ENCODE assay signal across 8 cellular contexts in the genomic region with DNA sequence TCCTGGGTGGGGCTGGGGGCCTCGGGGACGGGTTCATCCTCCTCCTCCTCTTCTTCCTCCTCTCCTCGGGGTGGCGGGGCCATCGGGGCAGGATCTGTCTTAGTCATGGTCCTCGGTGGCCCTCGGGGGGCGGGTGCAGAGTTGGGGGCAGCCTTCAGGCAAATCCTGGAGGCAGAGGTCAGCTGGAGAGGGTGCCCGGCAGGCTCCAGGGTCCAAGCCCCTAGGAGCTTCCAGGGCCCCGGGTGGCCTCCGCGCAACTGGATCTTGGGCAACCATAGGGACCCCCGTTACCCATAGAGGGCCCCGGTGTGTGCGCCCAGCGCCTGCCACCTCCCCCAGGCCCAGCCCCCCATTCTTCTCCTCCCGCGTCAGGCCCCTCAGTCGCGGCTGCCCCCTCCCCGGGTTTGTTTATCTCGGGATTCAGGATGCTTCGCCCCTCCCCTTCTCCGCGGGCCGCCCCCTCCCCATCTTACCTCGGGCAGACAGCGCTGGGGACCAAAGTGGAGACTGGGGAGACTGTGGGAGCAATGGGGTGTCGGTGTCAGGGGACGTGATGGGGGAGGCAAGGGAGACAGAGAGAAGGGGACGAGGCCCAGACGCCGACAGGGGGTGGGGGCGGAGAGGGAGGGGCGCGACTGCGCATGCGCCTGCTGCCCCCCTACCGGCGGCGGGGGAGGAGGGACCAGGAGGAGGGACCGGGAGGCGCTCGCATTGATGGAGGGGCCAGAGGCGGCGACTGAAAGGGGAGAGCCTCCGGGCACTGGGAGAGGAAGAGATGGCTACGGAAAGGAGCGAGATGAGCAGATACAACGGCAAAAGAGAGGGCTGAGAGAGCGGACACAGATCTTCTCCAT. TPM values are rescaled to one million over a fixed set of nuclear protein-coding genes. Genes with fewer than 3 reads are reported as not detected.
DNase-seq lines count a peak whose midpoint lies in the region; ATAC-seq, FAIRE-seq and TF ChIP-seq lines count a peak whose summit lies in the region.

A gene with protein sequence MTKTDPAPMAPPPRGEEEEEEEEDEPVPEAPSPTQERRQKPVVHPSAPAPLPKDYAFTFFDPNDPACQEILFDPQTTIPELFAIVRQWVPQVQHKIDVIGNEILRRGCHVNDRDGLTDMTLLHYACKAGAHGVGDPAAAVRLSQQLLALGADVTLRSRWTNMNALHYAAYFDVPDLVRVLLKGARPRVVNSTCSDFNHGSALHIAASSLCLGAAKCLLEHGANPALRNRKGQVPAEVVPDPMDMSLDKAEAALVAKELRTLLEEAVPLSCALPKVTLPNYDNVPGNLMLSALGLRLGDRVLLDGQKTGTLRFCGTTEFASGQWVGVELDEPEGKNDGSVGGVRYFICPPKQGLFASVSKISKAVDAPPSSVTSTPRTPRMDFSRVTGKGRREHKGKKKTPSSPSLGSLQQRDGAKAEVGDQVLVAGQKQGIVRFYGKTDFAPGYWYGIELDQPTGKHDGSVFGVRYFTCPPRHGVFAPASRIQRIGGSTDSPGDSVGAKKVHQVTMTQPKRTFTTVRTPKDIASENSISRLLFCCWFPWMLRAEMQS (minus strand): TSS at position 623 of the 854 bp plus-strand sequence. CDS start 516 bp downstream, at position 107.

- H3K36me3 Mint-ChIP-seq in T-helper 17 cell (ENCODE audit: low read depth) = peaks cover 23% of the 10 kb centered on the region

- peak within 1 kb of the TSS; percentile 62 for H3K4me3 Mint-ChIP-seq in T-helper 17 cell

- FAIRE-seq in kidney (lab: Jason Lieb, UNC) = no peak

- H3K27ac Mint-ChIP-seq in T-helper 17 cell = peak within 1 kb of the TSS; percentile 34

- 5% methylated on average over 26 of the region's 51 CpGs for WGBS in smooth muscle cell (ENCODE audit: low lambda C conversion rate)

- H3K9ac ChIP-seq in kidney (ENCODE audit: low read length in 2 of 2) (peak within 1 kb of the TSS in 1 of 2 donors; percentile 40), smooth muscle cell (ENCODE audit: low read depth) (peak within 1 kb of the TSS; percentile 71)

- peaks cover 4% of the 10 kb centered on the region for H3F3A ChIP-seq in smooth muscle cell (ENCODE audit: low read depth)

- intact Hi-C loops in kidney (cut with DNase I) = no loop called here

- ATAC-seq in T-helper 17 cell = peak; percentile 27
- no peak for ATAC-seq in GM18498 (IDR thresholded peaks at IDR 0.05; ENCODE audit: unreplicated experiment)
- ATAC-seq in GM21619 (IDR thresholded peaks at IDR 0.05; ENCODE audit: unreplicated experiment) = no peak

- peak within 1 kb of the TSS; percentile 98 for H3K4me2 ChIP-seq in smooth muscle cell

- DNase-seq in activated gamma-delta T cell treated with Interleukin-2 at 50 U/mL for 16 hours (peak; percentile 51), activated gamma-delta T cell (lab: John Stamatoyannopoulos, UW) (no peak), T-helper 17 cell (peak in 2 of 3 donors; percentile 24 to 27), choroid plexus epithelial cell (ENCODE audit: low read depth) (peak; percentile 71), kidney (peak; percentile 88), smooth muscle cell (lab: John Stamatoyannopoulos, UW; ENCODE audit: unreplicated experiment) (peak; percentile 26)

- peaks cover 42% of the 10 kb centered on the region for H3K4me1 Mint-ChIP-seq in T-helper 17 cell

- peak within 1 kb of the TSS; percentile 89 for H3K4me3 ChIP-seq in choroid plexus epithelial cell (ENCODE audit: low read depth, low read length)
- H3K4me3 ChIP-seq in kidney (ENCODE audit: low read length in 2 of 2) = peak within 1 kb of the TSS; percentile 54 to 59
- H3K4me3 ChIP-seq in smooth muscle cell = peak within 1 kb of the TSS; percentile 97

- no peaks in the 10 kb centered on the region for H3K36me3 ChIP-seq in kidney (ENCODE audit: control insufficient read depth in 1 of 2, insufficient read depth in 2 of 2, low read length in 2 of 2)
- H3K36me3 ChIP-seq in smooth muscle cell (ENCODE audit: low read depth) = no peaks in the 10 kb centered on the region

- peak within 1 kb of the TSS; percentile 98 for H2AFZ ChIP-seq in smooth muscle cell (ENCODE audit: low read depth)

- peaks cover 5% of the 10 kb centered on the region for H3K79me2 ChIP-seq in smooth muscle cell (ENCODE audit: low read depth)

- H3K27me3 ChIP-seq in smooth muscle cell (ENCODE audit: low read depth) = no peaks in the 10 kb centered on the region

- no peaks in the 10 kb centered on the region for H3K9me3 ChIP-seq in T-helper 17 cell (ENCODE audit: control insufficient read depth, low read length, poor library complexity, severe bottlenecking)
- H3K9me3 ChIP-seq in kidney (ENCODE audit: control insufficient read depth in 1 of 2, low read length in 2 of 2) = no peaks in the 10 kb centered on the region
- H3K9me3 ChIP-seq in smooth muscle cell (replicated peaks; ENCODE audit: low read depth) = no peaks in the 10 kb centered on the region

- peak within 1 kb of the TSS in 1 of 2 donors; percentile 51 for H3K27ac ChIP-seq in kidney (ENCODE audit: low read depth in 2 of 2, low read length in 2 of 2)
- H3K27ac ChIP-seq in smooth muscle cell (ENCODE audit: low read depth) = no peak within 1 kb of the TSS

- H3K4me1 ChIP-seq in kidney (ENCODE audit: control insufficient read depth in 1 of 2, insufficient read depth in 1 of 2, low read depth in 1 of 2, low read length in 2 of 2) (peaks cover 0 to 2% of the 10 kb centered on the region in 2 donors), smooth muscle cell (ENCODE audit: low read depth) (peaks cover 13% of the 10 kb centered on the region)

- no peaks in the 10 kb centered on the region for H3K27me3 Mint-ChIP-seq in T-helper 17 cell

- peak; percentile 11 for TF ChIP-seq CTCF in choroid plexus epithelial cell (conservative IDR thresholded peaks at IDR 0.05; ENCODE audit: low read depth, low read length)
- no peak for TF ChIP-seq CTCF in kidney (IDR thresholded peaks at IDR 0.05; ENCODE audit: borderline replicate concordance, extremely low read depth, insufficient read depth)
- TF ChIP-seq CTCF in smooth muscle cell (IDR thresholded peaks at IDR 0.05; ENCODE audit: borderline replicate concordance, insufficient read depth, poor library complexity, severe bottlenecking) = no peak

- H4K20me1 ChIP-seq in smooth muscle cell (ENCODE audit: low read depth) = no peaks in the 10 kb centered on the region

RNA-seq across cellular contexts. Expression of the gene that starts here (rescaled TPM):
- total RNA-seq in T-helper 17 cell (1 to 10 TPM; 3.8 TPM), kidney (10.3 TPM), smooth muscle cell (3.7 and 10.7 TPM in 2 replicates)
- polyA plus RNA-seq in kidney (ENCODE audit: insufficient read depth, low read depth, low replicate concordance) (12.3 TPM), smooth muscle cell (35.2 and 36.7 TPM in 2 replicates)
